Comparison of ENCODE assay signal across 21 cellular contexts in the genomic region with DNA sequence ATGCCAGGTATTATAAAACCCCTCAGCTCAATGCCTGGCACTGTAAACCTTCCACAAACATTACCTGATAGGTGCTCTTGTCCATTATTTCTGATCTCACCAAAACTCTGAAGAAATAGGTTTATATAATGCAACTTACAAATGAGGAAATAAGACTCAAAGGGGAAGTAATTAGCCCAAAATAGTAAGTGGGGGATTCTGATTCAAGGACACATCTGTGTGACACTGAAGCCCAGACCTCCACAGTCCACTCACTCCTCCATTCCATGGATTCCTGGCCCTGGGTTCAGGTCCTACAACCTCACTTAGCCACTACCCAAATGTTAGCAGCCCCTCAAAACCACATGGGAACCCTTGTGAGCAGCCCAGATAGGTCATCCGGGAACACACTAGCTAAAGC. TPM values are rescaled to one million over a fixed set of nuclear protein-coding genes. Genes with fewer than 3 reads are reported as not detected.
DNase-seq lines count a peak whose midpoint lies in the region; ATAC-seq and TF ChIP-seq lines count a peak whose summit lies in the region.
"Had no signal": no experiment of that assay in that cellular context is flagged by ENCODE, and none has a peak within 500 bp of the region (broad histone marks: within the 10 kb centered on the region; RNA-seq: fewer than 3 reads in every experiment).

No MANE protein-coding gene starts in this region.

- H3K4me1 Mint-ChIP-seq in CD4-positive, CD25-positive, alpha-beta regulatory T cell, result peaks cover 33 to 81% (median 49%) of the 10 kb centered on the region in 4 donors
- H3K4me1 Mint-ChIP-seq in naive B cell, result peaks cover 65 to 89% (median 84%) of the 10 kb centered on the region in 3 donors

- H3K4me3 ChIP-seq in CD4-positive, CD25-positive, alpha-beta regulatory T cell (ENCODE audit: low read depth, low read length), result no peak overlapping the region
- H3K4me3 ChIP-seq in Loucy (ENCODE audit: low read length, poor library complexity, severe bottlenecking) (no peak overlapping the region), ascending aorta (no peak overlapping the region), PC-9 (no peak overlapping the region)
- H3K4me3 ChIP-seq: cardiac muscle cell, lung, SK-N-MC, skin epidermis, testis had no signal

- peak overlapping the region; percentile 65 for H3K4me2 ChIP-seq in Loucy (ENCODE audit: low read depth, low read length, poor library complexity, severe bottlenecking)
- H3K4me2 ChIP-seq in PC-9, result no peak overlapping the region
- H3K4me2 ChIP-seq: KMS-11 had no signal

- CTCF ChIA-PET in PC-9 (lab: Charles Lee), result no interaction called here

- peak overlapping the region in 1 of 4 donors; percentile 56 for H3K4me3 Mint-ChIP-seq in CD4-positive, CD25-positive, alpha-beta regulatory T cell
- peak overlapping the region; percentile 31 to 90 (median 68) for H3K4me3 Mint-ChIP-seq in naive B cell
- H3K4me3 Mint-ChIP-seq: H9 had no signal

- BruUV-seq in PC-9 (replicated peaks; lab: Mats Ljungman, UMichigan), result no TSS peak

- peaks cover 78% of the 10 kb centered on the region for H3K36me3 ChIP-seq in CD4-positive, CD25-positive, alpha-beta regulatory T cell (ENCODE audit: control insufficient read depth, insufficient read depth, low read length)
- peaks cover 9% of the 10 kb centered on the region; the same call in 1 of the 2 replicates for H3K36me3 ChIP-seq in Loucy (ENCODE audit: insufficient read depth, low read length)
- H3K36me3 ChIP-seq in ascending aorta, result peaks cover 13 to 48% of the 10 kb centered on the region in 2 donors
- H3K36me3 ChIP-seq in PC-9 (ENCODE audit: low read depth), result no peaks in the 10 kb centered on the region
- H3K36me3 ChIP-seq: cardiac muscle cell had no signal

- POLR2A ChIA-PET in PC-9 (lab: Charles Lee; ENCODE audit: unreplicated experiment), result no interaction called here

- H2AFZ ChIP-seq in Loucy (ENCODE audit: low read length) (no peak overlapping the region), PC-9 (no peak overlapping the region)

- H3K79me2 ChIP-seq in Loucy (ENCODE audit: insufficient read depth, low read length) (no peaks in the 10 kb centered on the region), PC-9 (ENCODE audit: low read depth) (no peaks in the 10 kb centered on the region)

- H3K36me3 Mint-ChIP-seq in CD4-positive, CD25-positive, alpha-beta regulatory T cell, result peaks cover 76% of the 10 kb centered on the region
- H3K36me3 Mint-ChIP-seq in naive B cell, result peaks cover 24 to 28% of the 10 kb centered on the region in 2 donors

- peak overlapping the region; percentile 58 to 93 (median 83) for H3K27ac Mint-ChIP-seq in CD4-positive, CD25-positive, alpha-beta regulatory T cell
- peak overlapping the region; percentile 96 to 99 (median 98) for H3K27ac Mint-ChIP-seq in naive B cell
- H3K27ac Mint-ChIP-seq: H9 had no signal

- no peaks in the 10 kb centered on the region for H3F3A ChIP-seq in Loucy (ENCODE audit: low read depth)
- no peaks in the 10 kb centered on the region for H3F3A ChIP-seq in PC-9 (ENCODE audit: insufficient read depth, low read depth)

- no peaks in the 10 kb centered on the region for H3K27me3 Mint-ChIP-seq in CD4-positive, CD25-positive, alpha-beta regulatory T cell
- H3K27me3 Mint-ChIP-seq in naive B cell, result no peaks in the 10 kb centered on the region

- TF ChIP-seq CTCF in Loucy (conservative IDR thresholded peaks at IDR 0.05; ENCODE audit: low read length), result no peak
- no peak for TF ChIP-seq CTCF in ascending aorta (IDR thresholded peaks at IDR 0.05)
- no peak for TF ChIP-seq CTCF in PC-9 (conservative IDR thresholded peaks at IDR 0.05)

- intact Hi-C loops in ascending aorta (cut with DNase I), result no loop called here
- intact Hi-C loops in PC-9 (cut with micrococcal nuclease; ENCODE audit: unreplicated experiment), result no loop called here

- H3K9me3 Mint-ChIP-seq in CD4-positive, CD25-positive, alpha-beta regulatory T cell, result peaks cover 0 to 3% (median 0%) of the 10 kb centered on the region in 7 donors
- peaks cover 0 to 3% (median 0%) of the 10 kb centered on the region in 7 donors for H3K9me3 Mint-ChIP-seq in naive B cell
- H3K9me3 Mint-ChIP-seq: H9 had no signal

- H3K9me2 ChIP-seq in Loucy (replicated peaks; ENCODE audit: low read depth, low read length) (no peaks in the 10 kb centered on the region), PC-9 (ENCODE audit: insufficient read depth) (no peaks in the 10 kb centered on the region)

- peak overlapping the region; percentile 21 for H3K9ac ChIP-seq in Loucy (ENCODE audit: low read depth, low read length, poor library complexity, severe bottlenecking)
- H3K9ac ChIP-seq: KMS-11 had no signal

- no peak overlapping the region for H3K27ac ChIP-seq in CD4-positive, CD25-positive, alpha-beta regulatory T cell (ENCODE audit: insufficient read depth, low read length, poor library complexity, severe bottlenecking)
- no peak overlapping the region for H3K27ac ChIP-seq in ascending aorta
- H3K27ac ChIP-seq in PC-9, result no peak overlapping the region
- H3K27ac ChIP-seq: cardiac muscle cell, KMS-11, SK-N-MC, testis had no signal

- no peak for DNase-seq in CD4-positive, CD25-positive, alpha-beta regulatory T cell
- DNase-seq in SKM-1 treated with dmso at 0.1 percent for 144 hours (lab: John Stamatoyannopoulos, UW; ENCODE audit: unreplicated experiment) (peak; percentile 24), naive B cell (peak; percentile 78), ascending aorta (ENCODE audit: low spot score in 2 of 2) (no peak), AG08396 (ENCODE audit: low spot score) (no peak), PC-9 (no peak)
- DNase-seq: activated CD4-positive, alpha-beta T cell treated with anti-CD3 and anti-CD28 coated beads, Interleukin-2, amount 50 U/mL, for 48 hours; activated T-cell treated with anti-CD3 and anti-CD28 coated beads, Interleukin-2, amount 50 U/mL, for 48 hours; H9; islet precursor cell; NCI-H1694; posterior cingulate gyrus; stimulated activated CD4-positive, alpha-beta T cell treated with anti-CD3 and anti-CD28 coated beads, Interleukin-4, amount 100 ng/mL, for 24 hours; testis had no signal

- H4K20me1 ChIP-seq in Loucy (ENCODE audit: insufficient read depth, low read length, poor library complexity, severe bottlenecking) (no peaks in the 10 kb centered on the region), PC-9 (ENCODE audit: insufficient read depth) (no peaks in the 10 kb centered on the region)

- H3K4me1 ChIP-seq in CD4-positive, CD25-positive, alpha-beta regulatory T cell (ENCODE audit: control insufficient read depth, insufficient read depth, low read length, poor library complexity, severe bottlenecking), result peaks cover 29% of the 10 kb centered on the region
- H3K4me1 ChIP-seq in Loucy (ENCODE audit: insufficient read depth, low read length, poor library complexity, severe bottlenecking) (peaks cover 35% of the 10 kb centered on the region), ascending aorta (peaks cover 3 to 7% of the 10 kb centered on the region in 2 donors), PC-9 (replicated peaks; ENCODE audit: insufficient read depth) (no peaks in the 10 kb centered on the region)
- H3K4me1 ChIP-seq: testis had no signal

- no peaks in the 10 kb centered on the region for H3K9me3 ChIP-seq in CD4-positive, CD25-positive, alpha-beta regulatory T cell (ENCODE audit: control insufficient read depth in 2 of 2, low read length in 2 of 2)
- H3K9me3 ChIP-seq in Loucy (ENCODE audit: insufficient read depth, low read depth, low read length), result no peaks in the 10 kb centered on the region
- no peaks in the 10 kb centered on the region for H3K9me3 ChIP-seq in ascending aorta
- H3K9me3 ChIP-seq in PC-9 (ENCODE audit: insufficient read depth, low read depth), result no peaks in the 10 kb centered on the region
- H3K9me3 ChIP-seq: testis had no signal

- H3K27me3 ChIP-seq in CD4-positive, CD25-positive, alpha-beta regulatory T cell (ENCODE audit: control insufficient read depth, insufficient read depth, low read length), result no peaks in the 10 kb centered on the region
- H3K27me3 ChIP-seq in Loucy (ENCODE audit: insufficient read depth, low read length, poor library complexity, severe bottlenecking), result no peaks in the 10 kb centered on the region
- H3K27me3 ChIP-seq in ascending aorta, result no peaks in the 10 kb centered on the region
- no peaks in the 10 kb centered on the region for H3K27me3 ChIP-seq in PC-9 (ENCODE audit: insufficient read depth, low read depth)
- H3K27me3 ChIP-seq: cardiac muscle cell, testis had no signal

- no peak for ATAC-seq in CD4-positive, CD25-positive, alpha-beta regulatory T cell (ENCODE audit: low read depth in 2 of 2)
- peak; percentile 67 to 71 for ATAC-seq in naive B cell (ENCODE audit: low read depth in 2 of 2)
- ATAC-seq in HG03159 (IDR thresholded peaks at IDR 0.05; ENCODE audit: unreplicated experiment), result no peak

RNA-seq across cellular contexts. Expression of a gene that starts 49.9 kb away (rescaled TPM):
- 139 TPM for total RNA-seq in CD4-positive, CD25-positive, alpha-beta regulatory T cell
- polyA plus RNA-seq in CD4-positive, CD25-positive, alpha-beta regulatory T cell, result 10 to 100 TPM; 24.6 to 35.2 (median 27.1) TPM
- 10 to 100 TPM in 5 of 6 donors, under 1 TPM in 1; 0.56 to 25.1 (median 20.4) TPM for polyA plus RNA-seq in naive B cell (ENCODE audit: low read depth in 6 of 6)
- total RNA-seq in ascending aorta, result 14.8 TPM
- total RNA-seq in PC-9 (2021), result 8.9 and 12.1 TPM in 2 replicates

Comparison
In these comparisons a context has a peak if more than half of its experiments do, and no peak if none do; other contexts are left out.
1. ATAC-seq: peak in naive B cell (2 of 2); none in CD4-positive, CD25-positive, alpha-beta regulatory T cell (0 of 2) and HG03159 (single experiment).
2. DNase-seq: peak in SKM-1 treated with dmso at 0.1 percent for 144 hours (single experiment) and naive B cell (single experiment); none in CD4-positive, CD25-positive, alpha-beta regulatory T cell (0 of 3), ascending aorta (0 of 2), AG08396 (single experiment) and PC-9 (0 of 2).